Comparison of ENCODE assay signal across 1 cellular context in the genomic region with DNA sequence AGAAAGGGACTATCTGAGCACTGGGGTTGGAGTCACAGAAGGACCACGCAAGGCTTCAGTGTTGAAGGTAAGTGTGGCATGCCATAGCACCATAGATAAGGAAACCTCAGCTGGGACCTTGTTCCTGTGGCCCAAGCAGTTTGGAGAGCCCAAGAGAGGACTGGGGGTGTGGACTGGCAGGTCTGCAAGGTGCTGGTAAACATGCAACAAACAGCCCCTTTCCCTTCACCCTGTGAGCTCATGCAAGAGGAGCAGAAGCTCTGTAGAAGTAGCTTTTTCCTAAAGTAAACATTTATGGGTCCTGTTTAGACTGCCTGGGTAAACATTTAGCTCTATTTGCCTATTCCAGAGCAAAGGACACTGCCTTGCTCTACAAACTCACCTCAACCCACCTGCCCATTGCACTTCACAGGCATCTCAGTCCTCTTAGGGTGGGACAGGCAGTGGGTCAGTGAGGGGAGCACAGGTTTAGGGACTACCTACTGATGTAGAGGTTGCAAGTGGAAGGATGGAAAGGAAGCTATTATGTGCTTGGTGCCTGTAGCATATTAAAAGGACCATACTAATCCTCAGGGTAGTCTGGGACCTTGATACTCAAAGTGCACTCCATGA.
TF ChIP-seq lines count a peak whose summit lies in the region.

No MANE protein-coding gene starts in this region.

TF ChIP-seq in HepG2, 621 proteins besides CTCF, POLR2A, EP300 and RAD21 (continued from another document and continues in another):
- TF ChIP-seq ZBED4 (CRISPR knock-in tag; IDR thresholded peaks at IDR 0.05; ENCODE audit: borderline replicate concordance) (no peak), SMC3 (IDR thresholded peaks at IDR 0.05; ENCODE audit: low read length) (peak; percentile 7; the same call in 1 of the 2 replicates), NFIC (IDR thresholded peaks at IDR 0.05; ENCODE audit: low read length) (no peak), KDM5B (CRISPR knock-in tag; IDR thresholded peaks at IDR 0.05; ENCODE audit: borderline replicate concordance) (no peak), KLF11 (CRISPR knock-in tag; IDR thresholded peaks at IDR 0.05) (no peak), RFX1 (IDR thresholded peaks at IDR 0.05) (no peak), XRCC5 (optimal IDR thresholded peaks at IDR 0.05; ENCODE audit: low read length) (peak; percentile 30), SP5 (CRISPR knock-in tag; IDR thresholded peaks at IDR 0.05; ENCODE audit: borderline replicate concordance, low read depth) (no peak), ZNF737 (CRISPR knock-in tag; IDR thresholded peaks at IDR 0.05; ENCODE audit: borderline replicate concordance) (peak; percentile 72; the same call in 1 of the 2 replicates), MAFG (CRISPR knock-in tag; IDR thresholded peaks at IDR 0.05) (no peak), NAIF1 (CRISPR knock-in tag; IDR thresholded peaks at IDR 0.05; ENCODE audit: borderline replicate concordance) (0 out of 2 replicates have a peak, but pooled peaks have one; percentile 53), BORCS8-MEF2B (CRISPR knock-in tag; IDR thresholded peaks at IDR 0.05) (no peak), JUN (CRISPR knock-in tag; IDR thresholded peaks at IDR 0.05) (peak; percentile 67; the same call in 1 of the 2 replicates), PAX8 (CRISPR knock-in tag; IDR thresholded peaks at IDR 0.05; ENCODE audit: borderline replicate concordance) (no peak), ZNF230 (CRISPR knock-in tag; IDR thresholded peaks at IDR 0.05) (peak; percentile 83), ZNF136 (CRISPR knock-in tag; IDR thresholded peaks at IDR 0.05; ENCODE audit: low read depth) (0 out of 2 replicates have a peak, but pooled peaks have one; percentile 46), SP140L (CRISPR knock-in tag; IDR thresholded peaks at IDR 0.05; ENCODE audit: borderline replicate concordance) (no peak), CHCHD3 (CRISPR knock-in tag; IDR thresholded peaks at IDR 0.05) (no peak), TEAD3 (CRISPR knock-in tag; optimal IDR thresholded peaks at IDR 0.05; ENCODE audit: borderline replicate concordance) (peak; percentile 72), MXD4 (CRISPR knock-in tag; IDR thresholded peaks at IDR 0.05) (peak; percentile 64; the same call in 1 of the 2 replicates), TFDP1 (CRISPR knock-in tag; IDR thresholded peaks at IDR 0.05; ENCODE audit: borderline replicate concordance) (no peak), HDAC1 (CRISPR knock-in tag; IDR thresholded peaks at IDR 0.05) (peak; percentile 61; the same call in 1 of the 2 replicates)
- TF ChIP-seq, protein P1, sequence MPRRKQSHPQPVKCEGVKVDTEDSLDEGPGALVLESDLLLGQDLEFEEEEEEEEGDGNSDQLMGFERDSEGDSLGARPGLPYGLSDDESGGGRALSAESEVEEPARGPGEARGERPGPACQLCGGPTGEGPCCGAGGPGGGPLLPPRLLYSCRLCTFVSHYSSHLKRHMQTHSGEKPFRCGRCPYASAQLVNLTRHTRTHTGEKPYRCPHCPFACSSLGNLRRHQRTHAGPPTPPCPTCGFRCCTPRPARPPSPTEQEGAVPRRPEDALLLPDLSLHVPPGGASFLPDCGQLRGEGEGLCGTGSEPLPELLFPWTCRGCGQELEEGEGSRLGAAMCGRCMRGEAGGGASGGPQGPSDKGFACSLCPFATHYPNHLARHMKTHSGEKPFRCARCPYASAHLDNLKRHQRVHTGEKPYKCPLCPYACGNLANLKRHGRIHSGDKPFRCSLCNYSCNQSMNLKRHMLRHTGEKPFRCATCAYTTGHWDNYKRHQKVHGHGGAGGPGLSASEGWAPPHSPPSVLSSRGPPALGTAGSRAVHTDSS (CRISPR knock-in tag; conservative IDR thresholded peaks at IDR 0.05), result no peak
- TF ChIP-seq, protein P2, sequence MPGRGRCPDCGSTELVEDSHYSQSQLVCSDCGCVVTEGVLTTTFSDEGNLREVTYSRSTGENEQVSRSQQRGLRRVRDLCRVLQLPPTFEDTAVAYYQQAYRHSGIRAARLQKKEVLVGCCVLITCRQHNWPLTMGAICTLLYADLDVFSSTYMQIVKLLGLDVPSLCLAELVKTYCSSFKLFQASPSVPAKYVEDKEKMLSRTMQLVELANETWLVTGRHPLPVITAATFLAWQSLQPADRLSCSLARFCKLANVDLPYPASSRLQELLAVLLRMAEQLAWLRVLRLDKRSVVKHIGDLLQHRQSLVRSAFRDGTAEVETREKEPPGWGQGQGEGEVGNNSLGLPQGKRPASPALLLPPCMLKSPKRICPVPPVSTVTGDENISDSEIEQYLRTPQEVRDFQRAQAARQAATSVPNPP (CRISPR knock-in tag; IDR thresholded peaks at IDR 0.05), result no peak
- TF ChIP-seq, protein P3, sequence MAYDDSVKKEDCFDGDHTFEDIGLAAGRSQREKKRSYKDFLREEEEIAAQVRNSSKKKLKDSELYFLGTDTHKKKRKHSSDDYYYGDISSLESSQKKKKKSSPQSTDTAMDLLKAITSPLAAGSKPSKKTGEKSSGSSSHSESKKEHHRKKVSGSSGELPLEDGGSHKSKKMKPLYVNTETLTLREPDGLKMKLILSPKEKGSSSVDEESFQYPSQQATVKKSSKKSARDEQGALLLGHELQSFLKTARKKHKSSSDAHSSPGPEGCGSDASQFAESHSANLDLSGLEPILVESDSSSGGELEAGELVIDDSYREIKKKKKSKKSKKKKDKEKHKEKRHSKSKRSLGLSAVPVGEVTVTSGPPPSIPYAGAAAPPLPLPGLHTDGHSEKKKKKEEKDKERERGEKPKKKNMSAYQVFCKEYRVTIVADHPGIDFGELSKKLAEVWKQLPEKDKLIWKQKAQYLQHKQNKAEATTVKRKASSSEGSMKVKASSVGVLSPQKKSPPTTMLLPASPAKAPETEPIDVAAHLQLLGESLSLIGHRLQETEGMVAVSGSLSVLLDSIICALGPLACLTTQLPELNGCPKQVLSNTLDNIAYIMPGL (CRISPR knock-in tag; IDR thresholded peaks at IDR 0.05; ENCODE audit: borderline replicate concordance in 1 of 2, low read depth in 1 of 2), result peak; percentile 37 to 44; a peak in 1 of 4 replicates
- TF ChIP-seq, protein P4, sequence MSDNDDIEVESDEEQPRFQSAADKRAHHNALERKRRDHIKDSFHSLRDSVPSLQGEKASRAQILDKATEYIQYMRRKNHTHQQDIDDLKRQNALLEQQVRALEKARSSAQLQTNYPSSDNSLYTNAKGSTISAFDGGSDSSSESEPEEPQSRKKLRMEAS (IDR thresholded peaks at IDR 0.05), result peak; percentile 26; the same call in 1 of the 2 replicates
- TF ChIP-seq, protein P5, sequence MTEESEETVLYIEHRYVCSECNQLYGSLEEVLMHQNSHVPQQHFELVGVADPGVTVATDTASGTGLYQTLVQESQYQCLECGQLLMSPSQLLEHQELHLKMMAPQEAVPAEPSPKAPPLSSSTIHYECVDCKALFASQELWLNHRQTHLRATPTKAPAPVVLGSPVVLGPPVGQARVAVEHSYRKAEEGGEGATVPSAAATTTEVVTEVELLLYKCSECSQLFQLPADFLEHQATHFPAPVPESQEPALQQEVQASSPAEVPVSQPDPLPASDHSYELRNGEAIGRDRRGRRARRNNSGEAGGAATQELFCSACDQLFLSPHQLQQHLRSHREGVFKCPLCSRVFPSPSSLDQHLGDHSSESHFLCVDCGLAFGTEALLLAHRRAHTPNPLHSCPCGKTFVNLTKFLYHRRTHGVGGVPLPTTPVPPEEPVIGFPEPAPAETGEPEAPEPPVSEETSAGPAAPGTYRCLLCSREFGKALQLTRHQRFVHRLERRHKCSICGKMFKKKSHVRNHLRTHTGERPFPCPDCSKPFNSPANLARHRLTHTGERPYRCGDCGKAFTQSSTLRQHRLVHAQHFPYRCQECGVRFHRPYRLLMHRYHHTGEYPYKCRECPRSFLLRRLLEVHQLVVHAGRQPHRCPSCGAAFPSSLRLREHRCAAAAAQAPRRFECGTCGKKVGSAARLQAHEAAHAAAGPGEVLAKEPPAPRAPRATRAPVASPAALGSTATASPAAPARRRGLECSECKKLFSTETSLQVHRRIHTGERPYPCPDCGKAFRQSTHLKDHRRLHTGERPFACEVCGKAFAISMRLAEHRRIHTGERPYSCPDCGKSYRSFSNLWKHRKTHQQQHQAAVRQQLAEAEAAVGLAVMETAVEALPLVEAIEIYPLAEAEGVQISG (CRISPR knock-in tag; IDR thresholded peaks at IDR 0.05), result peak; percentile 93
- TF ChIP-seq, protein P6, sequence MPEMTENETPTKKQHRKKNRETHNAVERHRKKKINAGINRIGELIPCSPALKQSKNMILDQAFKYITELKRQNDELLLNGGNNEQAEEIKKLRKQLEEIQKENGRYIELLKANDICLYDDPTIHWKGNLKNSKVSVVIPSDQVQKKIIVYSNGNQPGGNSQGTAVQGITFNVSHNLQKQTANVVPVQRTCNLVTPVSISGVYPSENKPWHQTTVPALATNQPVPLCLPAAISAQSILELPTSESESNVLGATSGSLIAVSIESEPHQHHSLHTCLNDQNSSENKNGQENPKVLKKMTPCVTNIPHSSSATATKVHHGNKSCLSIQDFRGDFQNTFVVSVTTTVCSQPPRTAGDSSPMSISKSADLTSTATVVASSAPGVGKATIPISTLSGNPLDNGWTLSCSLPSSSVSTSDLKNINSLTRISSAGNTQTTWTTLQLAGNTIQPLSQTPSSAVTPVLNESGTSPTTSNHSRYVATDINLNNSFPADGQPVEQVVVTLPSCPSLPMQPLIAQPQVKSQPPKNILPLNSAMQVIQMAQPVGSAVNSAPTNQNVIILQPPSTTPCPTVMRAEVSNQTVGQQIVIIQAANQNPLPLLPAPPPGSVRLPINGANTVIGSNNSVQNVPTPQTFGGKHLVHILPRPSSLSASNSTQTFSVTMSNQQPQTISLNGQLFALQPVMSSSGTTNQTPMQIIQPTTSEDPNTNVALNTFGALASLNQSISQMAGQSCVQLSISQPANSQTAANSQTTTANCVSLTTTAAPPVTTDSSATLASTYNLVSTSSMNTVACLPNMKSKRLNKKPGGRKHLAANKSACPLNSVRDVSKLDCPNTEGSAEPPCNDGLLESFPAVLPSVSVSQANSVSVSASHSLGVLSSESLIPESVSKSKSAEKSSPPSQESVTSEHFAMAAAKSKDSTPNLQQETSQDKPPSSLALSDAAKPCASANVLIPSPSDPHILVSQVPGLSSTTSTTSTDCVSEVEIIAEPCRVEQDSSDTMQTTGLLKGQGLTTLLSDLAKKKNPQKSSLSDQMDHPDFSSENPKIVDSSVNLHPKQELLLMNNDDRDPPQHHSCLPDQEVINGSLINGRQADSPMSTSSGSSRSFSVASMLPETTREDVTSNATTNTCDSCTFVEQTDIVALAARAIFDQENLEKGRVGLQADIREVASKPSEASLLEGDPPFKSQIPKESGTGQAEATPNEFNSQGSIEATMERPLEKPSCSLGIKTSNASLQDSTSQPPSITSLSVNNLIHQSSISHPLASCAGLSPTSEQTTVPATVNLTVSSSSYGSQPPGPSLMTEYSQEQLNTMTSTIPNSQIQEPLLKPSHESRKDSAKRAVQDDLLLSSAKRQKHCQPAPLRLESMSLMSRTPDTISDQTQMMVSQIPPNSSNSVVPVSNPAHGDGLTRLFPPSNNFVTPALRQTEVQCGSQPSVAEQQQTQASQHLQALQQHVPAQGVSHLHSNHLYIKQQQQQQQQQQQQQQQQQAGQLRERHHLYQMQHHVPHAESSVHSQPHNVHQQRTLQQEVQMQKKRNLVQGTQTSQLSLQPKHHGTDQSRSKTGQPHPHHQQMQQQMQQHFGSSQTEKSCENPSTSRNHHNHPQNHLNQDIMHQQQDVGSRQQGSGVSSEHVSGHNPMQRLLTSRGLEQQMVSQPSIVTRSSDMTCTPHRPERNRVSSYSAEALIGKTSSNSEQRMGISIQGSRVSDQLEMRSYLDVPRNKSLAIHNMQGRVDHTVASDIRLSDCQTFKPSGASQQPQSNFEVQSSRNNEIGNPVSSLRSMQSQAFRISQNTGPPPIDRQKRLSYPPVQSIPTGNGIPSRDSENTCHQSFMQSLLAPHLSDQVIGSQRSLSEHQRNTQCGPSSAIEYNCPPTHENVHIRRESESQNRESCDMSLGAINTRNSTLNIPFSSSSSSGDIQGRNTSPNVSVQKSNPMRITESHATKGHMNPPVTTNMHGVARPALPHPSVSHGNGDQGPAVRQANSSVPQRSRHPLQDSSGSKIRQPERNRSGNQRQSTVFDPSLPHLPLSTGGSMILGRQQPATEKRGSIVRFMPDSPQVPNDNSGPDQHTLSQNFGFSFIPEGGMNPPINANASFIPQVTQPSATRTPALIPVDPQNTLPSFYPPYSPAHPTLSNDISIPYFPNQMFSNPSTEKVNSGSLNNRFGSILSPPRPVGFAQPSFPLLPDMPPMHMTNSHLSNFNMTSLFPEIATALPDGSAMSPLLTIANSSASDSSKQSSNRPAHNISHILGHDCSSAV (CRISPR knock-in tag; IDR thresholded peaks at IDR 0.05; ENCODE audit: borderline replicate concordance), result no peak
- TF ChIP-seq, protein P7, sequence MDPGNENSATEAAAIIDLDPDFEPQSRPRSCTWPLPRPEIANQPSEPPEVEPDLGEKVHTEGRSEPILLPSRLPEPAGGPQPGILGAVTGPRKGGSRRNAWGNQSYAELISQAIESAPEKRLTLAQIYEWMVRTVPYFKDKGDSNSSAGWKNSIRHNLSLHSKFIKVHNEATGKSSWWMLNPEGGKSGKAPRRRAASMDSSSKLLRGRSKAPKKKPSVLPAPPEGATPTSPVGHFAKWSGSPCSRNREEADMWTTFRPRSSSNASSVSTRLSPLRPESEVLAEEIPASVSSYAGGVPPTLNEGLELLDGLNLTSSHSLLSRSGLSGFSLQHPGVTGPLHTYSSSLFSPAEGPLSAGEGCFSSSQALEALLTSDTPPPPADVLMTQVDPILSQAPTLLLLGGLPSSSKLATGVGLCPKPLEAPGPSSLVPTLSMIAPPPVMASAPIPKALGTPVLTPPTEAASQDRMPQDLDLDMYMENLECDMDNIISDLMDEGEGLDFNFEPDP (CRISPR knock-in tag; conservative IDR thresholded peaks at IDR 0.05), result no peak
